ENCODE assay signal across 7 cellular contexts in the genomic region with DNA sequence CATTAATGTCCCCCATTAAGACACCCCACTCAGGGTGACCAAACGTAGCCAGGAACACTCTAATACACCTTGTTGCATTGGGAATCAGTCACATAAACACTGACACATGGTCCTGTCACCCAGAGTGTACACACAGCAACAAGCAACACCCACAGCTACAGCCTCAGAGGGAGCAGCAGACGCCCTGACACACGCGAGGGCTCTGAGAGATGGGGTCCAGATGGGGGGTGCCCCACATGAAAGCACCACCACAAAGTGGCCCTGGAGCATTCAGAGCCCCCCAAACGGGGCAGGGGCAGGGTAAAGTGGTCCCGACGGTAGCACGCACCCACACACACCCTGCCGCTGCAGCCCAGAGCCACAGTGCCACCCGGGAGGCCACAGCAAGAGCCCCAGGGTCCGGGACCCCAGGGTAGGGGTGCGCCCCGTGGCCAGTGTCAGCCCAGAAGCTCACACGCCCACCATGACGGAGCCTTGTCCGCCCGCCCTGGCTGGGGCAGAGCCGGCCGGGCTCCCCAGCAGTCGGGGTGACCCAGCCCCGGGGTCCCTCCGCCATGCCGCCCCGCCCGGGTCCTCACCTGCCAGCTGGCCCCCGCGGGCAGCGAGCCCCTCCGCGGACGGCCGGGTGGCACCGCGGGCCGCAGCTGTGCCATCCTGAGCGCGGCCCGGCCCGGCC. TPM values are rescaled to one million over a fixed set of nuclear protein-coding genes. Genes with fewer than 3 reads are reported as not detected.
DNase-seq lines count a peak whose midpoint lies in the region; TF ChIP-seq lines count a peak whose summit lies in the region.

No MANE protein-coding gene starts in this region.

- no peak overlapping the region for H3K27ac Mint-ChIP-seq in activated T-helper 1 cell treated with anti-CD3 and anti-CD28 coated beads, Interleukin-12 subunit alpha, Interleukin-12 subunit beta, Interleukin-2, Interleukin-4 antibody, amounts not matched to agents 30 ng/mL and 10 ng/mL and 1 ng/mL, durations not matched to agents 14 hours and 24 hours and 36 hours

- no peaks in the 10 kb centered on the region for H3K36me3 ChIP-seq in HUES64 (ENCODE audit: insufficient read depth, low read length)

- intact Hi-C loops in activated T-helper 1 cell treated with anti-CD3 and anti-CD28 coated beads, Interleukin-12 subunit alpha, Interleukin-12 subunit beta, Interleukin-2, Interleukin-4 antibody, amounts not matched to agents 30 ng/mL and 10 ng/mL and 1 ng/mL, durations not matched to agents 14 hours and 24 hours and 36 hours (cut with micrococcal nuclease), result loop anchor here (1.0 kb wide), 1 partner anchor 15 kb away; no protein-coding TSS in a partner anchor

- peaks cover 40% of the 10 kb centered on the region for H3K27me3 ChIP-seq in HUES64 (ENCODE audit: insufficient read depth, low read length)

- H3K9ac ChIP-seq in HUES64 (ENCODE audit: low read depth, low read length), result no peak overlapping the region

- H3K36me3 Mint-ChIP-seq in activated T-helper 1 cell treated with anti-CD3 and anti-CD28 coated beads, Interleukin-12 subunit alpha, Interleukin-12 subunit beta, Interleukin-2, Interleukin-4 antibody, amounts not matched to agents 30 ng/mL and 10 ng/mL and 1 ng/mL, durations not matched to agents 14 hours and 24 hours and 36 hours (ENCODE audit: low read depth), result no peaks in the 10 kb centered on the region

- H3K9me3 Mint-ChIP-seq in activated T-helper 1 cell treated with anti-CD3 and anti-CD28 coated beads, Interleukin-12 subunit alpha, Interleukin-12 subunit beta, Interleukin-2, Interleukin-4 antibody, amounts not matched to agents 30 ng/mL and 10 ng/mL and 1 ng/mL, durations not matched to agents 14 hours and 24 hours and 36 hours, result no peaks in the 10 kb centered on the region

- TF ChIP-seq POLR2A in erythroblast (IDR thresholded peaks at IDR 0.05; ENCODE audit: low read length), result no peak

- H3K9me3 ChIP-seq in HUES64 (ENCODE audit: insufficient read depth, low read depth, low read length) (no peaks in the 10 kb centered on the region), iPS-18c (ENCODE audit: control insufficient read depth, insufficient read depth, low read length) (no peaks in the 10 kb centered on the region)

- peak overlapping the region; percentile 5 for H3K4me3 Mint-ChIP-seq in activated T-helper 1 cell treated with anti-CD3 and anti-CD28 coated beads, Interleukin-12 subunit alpha, Interleukin-12 subunit beta, Interleukin-2, Interleukin-4 antibody, amounts not matched to agents 30 ng/mL and 10 ng/mL and 1 ng/mL, durations not matched to agents 14 hours and 24 hours and 36 hours

- no peak for DNase-seq in activated T-helper 1 cell treated with anti-CD3 and anti-CD28 coated beads, Interleukin-12 subunit alpha, Interleukin-12 subunit beta, Interleukin-2, Interleukin-4 antibody, amounts not matched to agents 30 ng/mL and 10 ng/mL and 1 ng/mL, durations not matched to agents 14 hours and 24 hours and 36 hours (ENCODE audit: low spot score)
- DNase-seq in skeletal muscle cell (ENCODE audit: low read depth), result no peak
- no peak for DNase-seq in erythroblast (lab: John Stamatoyannopoulos, UW)
- DNase-seq in activated CD8-positive, alpha-beta memory T cell treated with anti-CD3 and anti-CD28 coated beads for 24 hours, result no peak
- DNase-seq in activated gamma-delta T cell treated with Interleukin-2 at 50 U/mL for 16 hours, result no peak

- no peaks in the 10 kb centered on the region for H3K4me1 Mint-ChIP-seq in activated T-helper 1 cell treated with anti-CD3 and anti-CD28 coated beads, Interleukin-12 subunit alpha, Interleukin-12 subunit beta, Interleukin-2, Interleukin-4 antibody, amounts not matched to agents 30 ng/mL and 10 ng/mL and 1 ng/mL, durations not matched to agents 14 hours and 24 hours and 36 hours (ENCODE audit: low read depth)

- H3K27me3 Mint-ChIP-seq in activated T-helper 1 cell treated with anti-CD3 and anti-CD28 coated beads, Interleukin-12 subunit alpha, Interleukin-12 subunit beta, Interleukin-2, Interleukin-4 antibody, amounts not matched to agents 30 ng/mL and 10 ng/mL and 1 ng/mL, durations not matched to agents 14 hours and 24 hours and 36 hours (ENCODE audit: insufficient read depth), result peaks cover 20% of the 10 kb centered on the region

- H3K4me3 ChIP-seq in HUES64 (ENCODE audit: low read length) (peak overlapping the region; percentile 49), iPS-18c (ENCODE audit: insufficient read depth, low read depth, low read length) (peak overlapping the region; percentile 50), skeletal muscle cell (ENCODE audit: low read depth, low read length) (peak overlapping the region; percentile 15)

- H3K4me1 ChIP-seq in HUES64 (ENCODE audit: insufficient read depth, low read length), result peaks cover 8% of the 10 kb centered on the region

- WGBS in HUES64, result 22% methylated on average over 39 of the region's 39 CpGs

- H3K27ac ChIP-seq in HUES64 (ENCODE audit: low read depth, low read length), result no peak overlapping the region

RNA-seq across cellular contexts. Expression of a gene that starts 47.3 kb away (rescaled TPM):
- polyA plus RNA-seq in HUES64 (2013, experiment 1 of 2), result 5.0 TPM
- 5.7 TPM for polyA plus RNA-seq in HUES64 (2013, experiment 2 of 2)
- total RNA-seq in activated T-helper 1 cell treated with anti-CD3 and anti-CD28 coated beads, Interleukin-12 subunit alpha, Interleukin-12 subunit beta, Interleukin-2, Interleukin-4 antibody, amounts not matched to agents 30 ng/mL and 10 ng/mL and 1 ng/mL, durations not matched to agents 14 hours and 24 hours and 36 hours, result 0.23 and 0.81 TPM in 2 replicates
